ENCODE assay signal across 11 cellular contexts in genomic region chr14:55807536-55807935, GRCh38.
DNase-seq lines count a peak whose midpoint lies in the region; FAIRE-seq and TF ChIP-seq lines count a peak whose summit lies in the region.
"Had no signal": no experiment of that assay in that cellular context is flagged by ENCODE, and none has a peak within 500 bp of the region (broad histone marks: within the 10 kb centered on the region; RNA-seq: fewer than 3 reads in every experiment).

No MANE protein-coding gene starts in this region.

- no peak overlapping the region for H4K8ac ChIP-seq in H1 (ENCODE audit: extremely low read depth, insufficient read depth, low read length)

- 91% methylated on average over 6 of the region's 6 CpGs; no CpG with 5 or more reads in 1 of the 2 experiments for WGBS in H1 (ENCODE audit: extremely low coverage in 1 of 2, insufficient coverage in 1 of 2, insufficient read length in 1 of 2, insufficient replicate concordance in 2 of 2, low coverage in 1 of 2, low lambda C conversion rate in 2 of 2, missing lambda C conversion rate in 1 of 2), 2 experiments
- WGBS in small intestine, 3 donors, result 19 to 38% (median 36%) methylated on average over 6 of the region's 6 CpGs

- no peak overlapping the region for H3K4ac ChIP-seq in H1 (replicated peaks; ENCODE audit: insufficient read length, low read depth, low read length)

- H3K4me3 ChIP-seq in H1 (ENCODE audit: extremely low read depth in 1 of 4, insufficient read depth in 2 of 4, low read depth in 3 of 4, low read length in 4 of 4) (no peak overlapping the region), small intestine (ENCODE audit: low read depth in 1 of 2, low read length in 2 of 2) (no peak overlapping the region)

- CTCF ChIA-PET in H1 (lab: Charles Lee; ENCODE audit: partially characterized antibody), result interaction anchor here (0.5 to 2.1 kb wide), 5 partner anchors 15 to 1414 kb away, joined by 3 to 6 read pairs (median 3); no protein-coding TSS in a partner anchor

- H3K9me3 ChIP-seq in H1 (ENCODE audit: insufficient read depth in 2 of 2, low read depth in 1 of 2, low read length in 1 of 2) (no peaks in the 10 kb centered on the region), small intestine (ENCODE audit: control insufficient read depth, low read depth) (no peaks in the 10 kb centered on the region)
- H3K9me3 ChIP-seq: neutrophil had no signal

- no peak overlapping the region for H3K18ac ChIP-seq in H1 (ENCODE audit: extremely low read depth, low read length)

- H3K27me3 ChIP-seq in H1 (replicated peaks in 1 of 4; ENCODE audit: control insufficient read depth in 3 of 4, extremely low read depth in 1 of 4, insufficient read depth in 3 of 4, low read length in 3 of 4), result no peaks in the 10 kb centered on the region
- no peaks in the 10 kb centered on the region for H3K27me3 ChIP-seq in small intestine (ENCODE audit: control insufficient read depth in 2 of 2, insufficient read depth in 2 of 2, low read length in 2 of 2)
- H3K27me3 ChIP-seq: neutrophil had no signal

- no peak overlapping the region for H2AFZ ChIP-seq in H1 (ENCODE audit: low read length)

- TF ChIP-seq EP300 in H1 (IDR thresholded peaks at IDR 0.05; ENCODE audit: borderline replicate concordance in 1 of 2, low read depth in 2 of 2, low read length in 2 of 2), result no peak

- no peaks in the 10 kb centered on the region for H3K23me2 ChIP-seq in H1 (ENCODE audit: low read depth, low read length)

- FAIRE-seq in H1 (lab: Jason Lieb, UNC), result no peak
- no peak for FAIRE-seq in small intestine (lab: Jason Lieb, UNC)
- FAIRE-seq in H54 (lab: Jason Lieb, UNC), result no peak

- H3K9ac ChIP-seq in H1 (replicated peaks in 1 of 4; ENCODE audit: extremely low read depth in 1 of 4, low read depth in 3 of 4, low read length in 3 of 4), result no peak overlapping the region

- H3K27ac ChIP-seq in H1 (ENCODE audit: low read depth, low read length) (no peak overlapping the region), small intestine (ENCODE audit: low read depth in 1 of 2, low read length in 1 of 2) (peak overlapping the region; percentile 92 to 95)
- H3K27ac ChIP-seq: neutrophil had no signal

- no peak overlapping the region for H3K4me2 ChIP-seq in H1 (ENCODE audit: insufficient read depth in 1 of 2, low read depth in 2 of 2, low read length in 2 of 2)

- peaks cover 51% of the 10 kb centered on the region for H3K4me1 Mint-ChIP-seq in activated CD4-positive, alpha-beta T cell treated with anti-CD3 and anti-CD28 coated beads, Interleukin-2, amount 10 ng/mL, durations not matched to agents 24 days and 14 days

- no peak overlapping the region for H4K5ac ChIP-seq in H1 (ENCODE audit: insufficient read length, low read depth, low read length)

- no peaks in the 10 kb centered on the region for H3K79me1 ChIP-seq in H1 (ENCODE audit: low read depth, low read length)

- H4K91ac ChIP-seq in H1 (replicated peaks; ENCODE audit: insufficient read length, low read length), result no peak overlapping the region

- no peak overlapping the region for H3K23ac ChIP-seq in H1 (ENCODE audit: insufficient read length)

- peaks cover 40% of the 10 kb centered on the region for H3K9me3 Mint-ChIP-seq in activated CD4-positive, alpha-beta T cell treated with anti-CD3 and anti-CD28 coated beads, Interleukin-2, amount 10 ng/mL, durations not matched to agents 24 days and 14 days

- no peak for DNase-seq in activated CD4-positive, alpha-beta T cell treated with anti-CD3 and anti-CD28 coated beads, Interleukin-2, amount 10 ng/mL, durations not matched to agents 24 days and 14 days
- DNase-seq in activated CD4-positive, alpha-beta T cell treated with anti-CD3 and anti-CD28 coated beads for 1 hour, result no peak
- peak; percentile 95 for DNase-seq in NCI-H69 (lab: John Stamatoyannopoulos, UW)
- no peak for DNase-seq in H1 (ENCODE audit: low read depth in 1 of 2, low spot score in 2 of 2)
- DNase-seq in small intestine, result no peak
- DNase-seq in H54 (ENCODE audit: insufficient read length, low spot score), result no peak
- no peak for DNase-seq in nucleus accumbens (lab: John Stamatoyannopoulos, UW)
- DNase-seq in iPS-NIHi11 (ENCODE audit: low spot score), result no peak
- DNase-seq: glutamatergic neuron, MV-4-11 had no signal

- no peak overlapping the region for H2BK5ac ChIP-seq in H1 (ENCODE audit: low read depth, low read length)

- TF ChIP-seq POLR2A in H1 (IDR thresholded peaks at IDR 0.05; ENCODE audit: control extremely low read depth in 1 of 2, low read depth in 2 of 2, low read length in 2 of 2), result no peak
- TF ChIP-seq POLR2A in H54 (IDR thresholded peaks at IDR 0.05; ENCODE audit: low read depth, low read length), result no peak

- no peak overlapping the region for H2AK5ac ChIP-seq in H1 (ENCODE audit: low read depth, low read length)

- intact Hi-C loops in activated CD4-positive, alpha-beta T cell treated with anti-CD3 and anti-CD28 coated beads, Interleukin-2, amount 10 ng/mL, durations not matched to agents 24 days and 14 days (cut with micrococcal nuclease), result loop anchor here (2.0 kb wide), 1 partner anchor 45 kb away; no protein-coding TSS in a partner anchor

- peak overlapping the region; percentile 84 for H3K27ac Mint-ChIP-seq in activated CD4-positive, alpha-beta T cell treated with anti-CD3 and anti-CD28 coated beads, Interleukin-2, amount 10 ng/mL, durations not matched to agents 24 days and 14 days

- H3K27me3 Mint-ChIP-seq in activated CD4-positive, alpha-beta T cell treated with anti-CD3 and anti-CD28 coated beads, Interleukin-2, amount 10 ng/mL, durations not matched to agents 24 days and 14 days, result no peaks in the 10 kb centered on the region

- H2BK12ac ChIP-seq in H1 (ENCODE audit: low read depth, low read length), result no peak overlapping the region

- no peak for TF ChIP-seq RAD21 in H1 (IDR thresholded peaks at IDR 0.05 in 1 of 2, conservative IDR thresholded peaks at IDR 0.05 in 1 of 2; ENCODE audit: low read depth in 2 of 2, low read length in 2 of 2)

- H2BK120ac ChIP-seq in H1 (replicated peaks; ENCODE audit: low read depth, low read length), result no peak overlapping the region

- H4K20me1 ChIP-seq in H1 (replicated peaks in 1 of 2; ENCODE audit: control insufficient read depth in 1 of 2, insufficient read depth in 2 of 2, low read length in 2 of 2), result no peaks in the 10 kb centered on the region

- H3K36me3 Mint-ChIP-seq in activated CD4-positive, alpha-beta T cell treated with anti-CD3 and anti-CD28 coated beads, Interleukin-2, amount 10 ng/mL, durations not matched to agents 24 days and 14 days (ENCODE audit: low read depth), result peaks cover 38% of the 10 kb centered on the region

- POLR2A ChIA-PET in H1 (lab: Charles Lee; ENCODE audit: partially characterized antibody), result no interaction called here

- no peak overlapping the region for H3K14ac ChIP-seq in H1 (ENCODE audit: insufficient read length)

- no peak overlapping the region for H2BK15ac ChIP-seq in H1 (ENCODE audit: low read length)

- no peaks in the 10 kb centered on the region for H3K79me2 ChIP-seq in H1 (ENCODE audit: control insufficient read depth in 1 of 2, insufficient read depth in 2 of 2, low read length in 2 of 2)

- 0 out of 2 replicates have a peak overlapping the region, but pooled peaks have one; percentile 36 for H2BK20ac ChIP-seq in H1 (ENCODE audit: low read length)

- H3K56ac ChIP-seq in H1 (replicated peaks; ENCODE audit: insufficient read length, low read depth, low read length), result no peak overlapping the region

- TF ChIP-seq CTCF in H1 (IDR thresholded peaks at IDR 0.05; ENCODE audit: control extremely low read depth in 1 of 3, insufficient read depth in 1 of 3, low read depth in 1 of 3, low read length in 3 of 3), result no peak

- no peaks in the 10 kb centered on the region for H3K4me1 ChIP-seq in H1 (replicated peaks in 1 of 4; ENCODE audit: control insufficient read depth in 3 of 4, insufficient read depth in 4 of 4, low read length in 3 of 4)
- peaks cover 14 to 15% of the 10 kb centered on the region in 2 donors for H3K4me1 ChIP-seq in small intestine (ENCODE audit: control insufficient read depth in 2 of 2, insufficient read depth in 1 of 2, low read depth in 1 of 2, low read length in 1 of 2)

- H3K36me3 ChIP-seq in H1 (ENCODE audit: control insufficient read depth in 2 of 4, insufficient read depth in 4 of 4, low read length in 3 of 4), result no peaks in the 10 kb centered on the region; a peak in 1 of 8 replicates
- H3K36me3 ChIP-seq in small intestine (ENCODE audit: control insufficient read depth in 2 of 2, insufficient read depth in 2 of 2, low read length in 2 of 2), result no peaks in the 10 kb centered on the region
- H3K36me3 ChIP-seq: neutrophil had no signal

- H3K4me3 Mint-ChIP-seq in activated CD4-positive, alpha-beta T cell treated with anti-CD3 and anti-CD28 coated beads, Interleukin-2, amount 10 ng/mL, durations not matched to agents 24 days and 14 days, result peak overlapping the region; percentile 53

TF ChIP-seq in H1, 55 proteins besides CTCF, POLR2A, EP300 and RAD21 (continues in another document):
- no peak for TF ChIP-seq ZNF274 (IDR thresholded peaks at IDR 0.05; ENCODE audit: borderline replicate concordance, extremely low read depth, low read length)
- TF ChIP-seq CHD1 (IDR thresholded peaks at IDR 0.05; ENCODE audit: low read depth, low read length), result no peak
- TF ChIP-seq JUND (IDR thresholded peaks at IDR 0.05; ENCODE audit: low read length), result no peak
- no peak for TF ChIP-seq ATF3 (IDR thresholded peaks at IDR 0.05; ENCODE audit: insufficient read depth, low read depth, low read length)
- TF ChIP-seq SRF (IDR thresholded peaks at IDR 0.05; ENCODE audit: low read depth, low read length), result no peak
- TF ChIP-seq RBBP5 (IDR thresholded peaks at IDR 0.05; ENCODE audit: borderline replicate concordance, low read depth, low read length), result no peak
- TF ChIP-seq SP1 (IDR thresholded peaks at IDR 0.05; ENCODE audit: low read depth, low read length), result no peak
- no peak for TF ChIP-seq JUN (IDR thresholded peaks at IDR 0.05; ENCODE audit: low read depth, low read length)
- no peak for TF ChIP-seq SP2 (IDR thresholded peaks at IDR 0.05; ENCODE audit: low read length)
- no peak for TF ChIP-seq ATF2 (IDR thresholded peaks at IDR 0.05; ENCODE audit: low read length)
- TF ChIP-seq HDAC6 (IDR thresholded peaks at IDR 0.05; ENCODE audit: low read depth, low read length), result no peak
